In the genomic region with DNA sequence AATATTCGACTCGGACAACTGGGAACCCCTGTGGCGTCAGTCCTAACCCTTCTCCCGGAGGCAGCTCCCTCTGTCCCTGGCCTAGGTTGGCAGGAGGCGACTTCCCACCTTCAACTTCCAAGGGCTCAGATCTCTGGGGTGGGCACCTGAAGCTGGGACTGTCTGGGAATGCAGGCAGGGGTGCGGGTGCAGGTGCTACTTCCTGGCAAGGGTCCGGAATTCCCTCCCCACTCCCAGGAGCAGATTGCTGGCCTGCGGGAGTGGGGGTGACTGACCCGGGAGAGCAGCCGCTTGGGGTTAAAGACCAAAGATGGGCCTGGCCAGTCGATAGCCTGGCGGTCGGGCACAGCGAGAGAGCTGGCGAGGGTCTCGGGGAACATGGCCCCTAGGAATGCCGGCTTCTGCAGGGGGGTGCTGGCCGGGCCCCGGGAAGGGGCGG, we compare ENCODE assay signal across 9 cellular contexts. TPM values are rescaled to one million over a fixed set of nuclear protein-coding genes. Genes with fewer than 3 reads are reported as not detected.
DNase-seq lines count a peak whose midpoint lies in the region; ATAC-seq, FAIRE-seq and TF ChIP-seq lines count a peak whose summit lies in the region.
"Had no signal": no experiment of that assay in that cellular context is flagged by ENCODE, and none has a peak within 500 bp of the region (broad histone marks: within the 10 kb centered on the region; RNA-seq: fewer than 3 reads in every experiment).

No MANE protein-coding gene starts in this region.

- H3K4me2 ChIP-seq in GM23338, result peak overlapping the region; percentile 97

- TF ChIP-seq POLR2A in prostate gland (IDR thresholded peaks at IDR 0.05) (no peak), GM12892 (IDR thresholded peaks at IDR 0.05; ENCODE audit: low read depth, low read length) (no peak)

- DNase-seq in GM23338 (ENCODE audit: low spot score) (peak; percentile 47), WTC11 (ENCODE audit: low spot score) (no peak), prostate gland (ENCODE audit: low spot score) (no peak), midbrain (lab: John Stamatoyannopoulos, UW) (no peak), GM12892 (ENCODE audit: insufficient read length) (no peak), HuH-7 (ENCODE audit: low spot score) (no peak)
- DNase-seq: NCI-H226 had no signal

- H3K27ac ChIP-seq in GM23338 (ENCODE audit: low read depth) (peak overlapping the region; percentile 83), prostate gland (peak overlapping the region; percentile 52 to 58)

- no peak for FAIRE-seq in GM12892 (lab: Jason Lieb, UNC)

- H3K36me3 ChIP-seq in GM23338 (ENCODE audit: insufficient read depth) (peaks cover 4% of the 10 kb centered on the region), iPS-15b (ENCODE audit: control insufficient read depth, insufficient read depth, low read length) (no peaks in the 10 kb centered on the region), prostate gland (no peaks in the 10 kb centered on the region)

- H3K9me2 ChIP-seq in GM23338 (ENCODE audit: insufficient read depth), result no peaks in the 10 kb centered on the region

- H3K4me3 Mint-ChIP-seq in GM23338 (peak overlapping the region; percentile 95), WTC11 (peak overlapping the region; percentile 91)

- CTCF ChIA-PET in WTC11 (lab: Charles Lee), result interaction anchor here (0.8 to 4.8 kb wide), 15 partner anchors 9 to 168 kb away, joined by 3 to 48 read pairs (median 5); no protein-coding TSS in a partner anchor

- H3F3A ChIP-seq in GM23338 (replicated peaks; ENCODE audit: low read depth), result peaks cover 8% of the 10 kb centered on the region

- peaks cover 41% of the 10 kb centered on the region for H3K36me3 Mint-ChIP-seq in GM23338 (ENCODE audit: low read depth)
- H3K36me3 Mint-ChIP-seq in WTC11, result peaks cover 26% of the 10 kb centered on the region

- H3K4me3 ChIP-seq in GM23338 (peak overlapping the region; percentile 95), iPS-15b (ENCODE audit: low read depth, low read length) (peak overlapping the region; percentile 95), prostate gland (peak overlapping the region; percentile 53)

- H3K4me1 ChIP-seq in GM23338 (ENCODE audit: insufficient read depth), result peaks cover 82% of the 10 kb centered on the region
- peaks cover 38% of the 10 kb centered on the region for H3K4me1 ChIP-seq in iPS-15b (ENCODE audit: control insufficient read depth, insufficient read depth, low read length)
- H3K4me1 ChIP-seq in prostate gland (replicated peaks), result no peaks in the 10 kb centered on the region

- POLR2A ChIA-PET in WTC11 (lab: Charles Lee), result interaction anchor here (0.8 to 6.3 kb wide), 5 partner anchors 9 to 48 kb away, joined by 3 to 62 read pairs (median 3); no protein-coding TSS in a partner anchor

- H3K27ac Mint-ChIP-seq in GM23338 (peak overlapping the region; percentile 96), WTC11 (peak overlapping the region; percentile 92; the same call in 1 of the 2 replicates)

- peaks cover 2% of the 10 kb centered on the region; the same call in 1 of the 2 replicates for H4K20me1 ChIP-seq in GM23338 (replicated peaks; ENCODE audit: insufficient read depth)

- H3K9ac ChIP-seq in iPS-15b (ENCODE audit: low read depth, low read length), result peak overlapping the region; percentile 93

- intact Hi-C loops in prostate gland (cut with DNase I), result loop anchor here (5.0 kb wide), 1 partner anchor 121 kb away; the partner anchor contains the start of gene CASP2

- H2AFZ ChIP-seq in GM23338, result no peak overlapping the region

- H3K79me2 ChIP-seq in GM23338 (replicated peaks; ENCODE audit: insufficient read depth), result peaks cover 55% of the 10 kb centered on the region

- 36% methylated on average over 13 of the region's 20 CpGs for WGBS in prostate gland

- ATAC-seq in GM23338 (peak; percentile 40), WTC11 (peak; percentile 5), GM19324 (IDR thresholded peaks at IDR 0.05; ENCODE audit: low FRiP score, unreplicated experiment) (no peak)

- H3K9me3 ChIP-seq in iPS-15b (ENCODE audit: control insufficient read depth, insufficient read depth, low read length), result no peaks in the 10 kb centered on the region
- no peaks in the 10 kb centered on the region for H3K9me3 ChIP-seq in prostate gland

- TF ChIP-seq CTCF in GM23338 (conservative IDR thresholded peaks at IDR 0.05; ENCODE audit: low read depth in 2 of 2) (no peak), WTC11 (IDR thresholded peaks at IDR 0.05) (no peak), prostate gland (IDR thresholded peaks at IDR 0.05) (no peak)

- H3K27me3 ChIP-seq in GM23338 (ENCODE audit: insufficient read depth) (no peaks in the 10 kb centered on the region), iPS-15b (ENCODE audit: control insufficient read depth, insufficient read depth, low read length) (no peaks in the 10 kb centered on the region), prostate gland (replicated peaks; ENCODE audit: insufficient read depth) (no peaks in the 10 kb centered on the region)

- H3K9me3 Mint-ChIP-seq in GM23338, result no peaks in the 10 kb centered on the region; the same call in 2 of the 3 replicates
- H3K9me3 Mint-ChIP-seq in WTC11, result no peaks in the 10 kb centered on the region

- H3K27me3 Mint-ChIP-seq in GM23338 (ENCODE audit: insufficient read depth, low read depth, poor library complexity) (peaks cover 34% of the 10 kb centered on the region), WTC11 (ENCODE audit: low read depth) (no peaks in the 10 kb centered on the region)

- H3K4me1 Mint-ChIP-seq in GM23338 (peaks cover 85% of the 10 kb centered on the region), WTC11 (peaks cover 84% of the 10 kb centered on the region)

TF ChIP-seq in GM23338, 12 proteins besides CTCF, POLR2A, EP300 and RAD21:
- TF ChIP-seq ZNF331 (CRISPR knock-in tag; IDR thresholded peaks at IDR 0.05; ENCODE audit: low read depth) (no peak), POLR2AphosphoS5 (IDR thresholded peaks at IDR 0.05; ENCODE audit: low read depth) (0 out of 2 replicates have a peak, but pooled peaks have one; percentile 38)

TF ChIP-seq in WTC11, 78 proteins besides CTCF, POLR2A, EP300 and RAD21:
- TF ChIP-seq FOXK1 (CRISPR knock-in tag; IDR thresholded peaks at IDR 0.05), result no peak
- TF ChIP-seq PRDM15 (CRISPR knock-in tag; IDR thresholded peaks at IDR 0.05), result no peak
- TF ChIP-seq ETV6 (CRISPR knock-in tag; IDR thresholded peaks at IDR 0.05), result no peak
- TF ChIP-seq SMAD4 (CRISPR knock-in tag; IDR thresholded peaks at IDR 0.05), result no peak
- 0 out of 2 replicates have a peak, but pooled peaks have one; percentile 66 for TF ChIP-seq KAT7 (CRISPR knock-in tag; IDR thresholded peaks at IDR 0.05; ENCODE audit: borderline replicate concordance)
- TF ChIP-seq CREB1 (CRISPR knock-in tag; IDR thresholded peaks at IDR 0.05), result no peak
- no peak for TF ChIP-seq ZNF138 (CRISPR knock-in tag; conservative IDR thresholded peaks at IDR 0.05)
- TF ChIP-seq ZNF121 (CRISPR knock-in tag; IDR thresholded peaks at IDR 0.05), result peak; percentile 94
- TF ChIP-seq JAZF1 (CRISPR knock-in tag; IDR thresholded peaks at IDR 0.05), result no peak
- TF ChIP-seq TP53 (CRISPR knock-in tag; IDR thresholded peaks at IDR 0.05), result peak; percentile 53; the same call in 1 of the 2 replicates
- TF ChIP-seq SP1 (CRISPR knock-in tag; conservative IDR thresholded peaks at IDR 0.05), result peak; percentile 38; the same call in 1 of the 2 replicates

RNA-seq across cellular contexts. Expression of gene EPHA1, which starts 0.4 kb away (rescaled TPM):
- total RNA-seq in GM23338 (2014; rRNA removed; shearing (Covaris generic)), result 119 and 154 TPM in 2 replicates
- 60.7 and 66.1 TPM in 2 replicates for polyA plus RNA-seq in GM23338 (2016; fragmentation: Nextera tagmentation; extraction: Ambion mirVana)
- total RNA-seq in WTC11 (2021), result 159 to 203 TPM (median 162 TPM) in 3 replicates
- 10 to 100 TPM; 10.5 to 15.7 TPM for total RNA-seq in prostate gland
- 1.5 TPM for polyA plus RNA-seq in GM12892 (2012; ENCODE audit: missing spikeins)

RNA-seq across cellular contexts. Expression of gene ZYX, which starts 27.1 kb away (rescaled TPM):
- total RNA-seq in GM23338 (2014; rRNA removed; shearing (Covaris generic)), result 132 and 141 TPM in 2 replicates
- 108 and 111 TPM in 2 replicates for polyA plus RNA-seq in GM23338 (2016; fragmentation: Nextera tagmentation; extraction: Ambion mirVana)
- total RNA-seq in WTC11 (2021), result 166 to 179 TPM (median 167 TPM) in 3 replicates
- total RNA-seq in prostate gland, result 100 to 1,000 TPM in 1 of 2 donors, 10 to 100 TPM in 1; 55.8 to 256 TPM
- 26.2 TPM for polyA plus RNA-seq in GM12892 (2012; ENCODE audit: missing spikeins)

RNA-seq across cellular contexts. Expression of gene TAS2R60, which starts 35.0 kb away (rescaled TPM):
- 4.0 and 5.0 TPM in 2 replicates for total RNA-seq in GM23338 (2014; rRNA removed; shearing (Covaris generic))
- polyA plus RNA-seq in GM23338 (2016; fragmentation: Nextera tagmentation; extraction: Ambion mirVana), result 0.37 TPM in 1 of 2 replicates, not detected in the other
- 0.21 to 0.39 TPM (median 0.24 TPM) in 3 replicates for total RNA-seq in WTC11 (2021)
- not detected for total RNA-seq in prostate gland
- not detected for polyA plus RNA-seq in GM12892 (2012; ENCODE audit: missing spikeins)

RNA-seq across cellular contexts. Expression of gene FAM131B, which starts 45.8 kb away (rescaled TPM):
- 28.8 and 30.2 TPM in 2 replicates for total RNA-seq in GM23338 (2014; rRNA removed; shearing (Covaris generic))
- 4.7 and 5.4 TPM in 2 replicates for polyA plus RNA-seq in GM23338 (2016; fragmentation: Nextera tagmentation; extraction: Ambion mirVana)
- 24.0 to 26.3 TPM (median 25.3 TPM) in 3 replicates for total RNA-seq in WTC11 (2021)
- 1 to 10 TPM in 1 of 2 donors, under 1 TPM in 1; 0.32 to 1.2 TPM for total RNA-seq in prostate gland
- not detected for polyA plus RNA-seq in GM12892 (2012; ENCODE audit: missing spikeins)
